In genomic region chr6:31163922-31164321, GRCh38 we compare ENCODE assay signal across 1 cellular context.
TF ChIP-seq lines count a peak whose summit lies in the region.

No MANE protein-coding gene starts in this region.

TF ChIP-seq in endothelial cell of umbilical vein, 7 proteins besides CTCF, POLR2A, EP300 and RAD21:
- TF ChIP-seq MYC (IDR thresholded peaks at IDR 0.05; ENCODE audit: low read depth, low read length): no peak
- TF ChIP-seq MAX (IDR thresholded peaks at IDR 0.05; ENCODE audit: insufficient read depth, insufficient read length): no peak
- TF ChIP-seq EZH2 (IDR thresholded peaks at IDR 0.05; ENCODE audit: borderline replicate concordance, low read depth, low read length, severe bottlenecking): no peak
- no peak for TF ChIP-seq JUN (IDR thresholded peaks at IDR 0.05; ENCODE audit: borderline replicate concordance, insufficient read depth, insufficient read length, low read depth)
